In genomic region chr17:44045493-44045892, GRCh38 we compare ENCODE assay signal across 2 cellular contexts.
TF ChIP-seq lines count a peak whose summit lies in the region.

No MANE protein-coding gene starts in this region.

TF ChIP-seq in HEK293, 187 proteins besides CTCF, POLR2A, EP300 and RAD21 (continues in another document):
- TF ChIP-seq HOXD13 (CRISPR knock-in tag; IDR thresholded peaks at IDR 0.05; ENCODE audit: borderline replicate concordance) (no peak), GLI2 (tag by site-specific recombination; IDR thresholded peaks at IDR 0.05; ENCODE audit: borderline replicate concordance, low read depth) (no peak), ZFHX2 (tag by site-specific recombination; conservative IDR thresholded peaks at IDR 0.05) (peak; percentile 90), PRDM10 (tag by site-specific recombination; IDR thresholded peaks at IDR 0.05) (peak; percentile 78), ZSCAN30 (tag by site-specific recombination; IDR thresholded peaks at IDR 0.05) (no peak), ZFP41 (tag by site-specific recombination; IDR thresholded peaks at IDR 0.05; ENCODE audit: borderline replicate concordance) (no peak), ZBTB6 (tag by site-specific recombination; IDR thresholded peaks at IDR 0.05) (no peak), MEIS1 (CRISPR knock-in tag; IDR thresholded peaks at IDR 0.05; ENCODE audit: borderline replicate concordance) (no peak), ZNF768 (tag by site-specific recombination; IDR thresholded peaks at IDR 0.05) (no peak), ZNF350 (tag by site-specific recombination; IDR thresholded peaks at IDR 0.05) (no peak), ZNF391 (tag by site-specific recombination; IDR thresholded peaks at IDR 0.05; ENCODE audit: borderline replicate concordance, low read depth) (no peak), AEBP2 (tag by site-specific recombination; IDR thresholded peaks at IDR 0.05; ENCODE audit: borderline replicate concordance) (no peak)
- TF ChIP-seq, protein P1, sequence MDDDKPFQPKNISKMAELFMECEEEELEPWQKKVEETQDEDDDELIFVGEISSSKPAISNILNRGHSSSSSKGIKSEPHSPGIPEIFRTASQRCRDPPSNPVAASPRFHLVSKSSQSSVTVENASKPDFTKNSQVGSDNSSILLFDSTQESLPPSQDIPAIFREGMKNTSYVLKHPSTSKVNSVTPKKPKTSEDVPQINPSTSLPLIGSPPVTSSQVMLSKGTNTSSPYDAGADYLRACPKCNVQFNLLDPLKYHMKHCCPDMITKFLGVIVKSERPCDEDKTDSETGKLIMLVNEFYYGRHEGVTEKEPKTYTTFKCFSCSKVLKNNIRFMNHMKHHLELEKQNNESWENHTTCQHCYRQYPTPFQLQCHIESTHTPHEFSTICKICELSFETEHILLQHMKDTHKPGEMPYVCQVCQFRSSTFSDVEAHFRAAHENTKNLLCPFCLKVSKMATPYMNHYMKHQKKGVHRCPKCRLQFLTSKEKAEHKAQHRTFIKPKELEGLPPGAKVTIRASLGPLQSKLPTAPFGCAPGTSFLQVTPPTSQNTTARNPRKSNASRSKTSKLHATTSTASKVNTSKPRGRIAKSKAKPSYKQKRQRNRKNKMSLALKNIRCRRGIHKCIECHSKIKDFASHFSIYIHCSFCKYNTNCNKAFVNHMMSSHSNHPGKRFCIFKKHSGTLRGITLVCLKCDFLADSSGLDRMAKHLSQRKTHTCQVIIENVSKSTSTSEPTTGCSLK (tag by site-specific recombination; IDR thresholded peaks at IDR 0.05): no peak
- TF ChIP-seq, protein P2, sequence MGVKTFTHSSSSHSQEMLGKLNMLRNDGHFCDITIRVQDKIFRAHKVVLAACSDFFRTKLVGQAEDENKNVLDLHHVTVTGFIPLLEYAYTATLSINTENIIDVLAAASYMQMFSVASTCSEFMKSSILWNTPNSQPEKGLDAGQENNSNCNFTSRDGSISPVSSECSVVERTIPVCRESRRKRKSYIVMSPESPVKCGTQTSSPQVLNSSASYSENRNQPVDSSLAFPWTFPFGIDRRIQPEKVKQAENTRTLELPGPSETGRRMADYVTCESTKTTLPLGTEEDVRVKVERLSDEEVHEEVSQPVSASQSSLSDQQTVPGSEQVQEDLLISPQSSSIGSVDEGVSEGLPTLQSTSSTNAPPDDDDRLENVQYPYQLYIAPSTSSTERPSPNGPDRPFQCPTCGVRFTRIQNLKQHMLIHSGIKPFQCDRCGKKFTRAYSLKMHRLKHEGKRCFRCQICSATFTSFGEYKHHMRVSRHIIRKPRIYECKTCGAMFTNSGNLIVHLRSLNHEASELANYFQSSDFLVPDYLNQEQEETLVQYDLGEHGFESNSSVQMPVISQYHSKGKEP (tag by site-specific recombination; IDR thresholded peaks at IDR 0.05): no peak

TF ChIP-seq in K562, 482 proteins besides CTCF, POLR2A, EP300 and RAD21:
- no peak for TF ChIP-seq IRF1 (CRISPR knock-in tag; IDR thresholded peaks at IDR 0.05; ENCODE audit: borderline replicate concordance)
- peak; percentile 42 for TF ChIP-seq PRDM10 (IDR thresholded peaks at IDR 0.05; ENCODE audit: partially characterized antibody)
TF ChIP-seq in K562: peak in this region for 1.
